Comparison of ENCODE assay signal across 28 cellular contexts in genomic region chr6:103674790-103675189, GRCh38.
DNase-seq lines count a peak whose midpoint lies in the region; ATAC-seq, FAIRE-seq and TF ChIP-seq lines count a peak whose summit lies in the region.
"Had no signal": no experiment of that assay in that cellular context is flagged by ENCODE, and none has a peak within 500 bp of the region (broad histone marks: within the 10 kb centered on the region; RNA-seq: fewer than 3 reads in every experiment).

No MANE protein-coding gene starts in this region.

- no peak overlapping the region for H3K56ac ChIP-seq in IMR-90 (ENCODE audit: extremely low read depth, insufficient read depth, low read length)

- no peak overlapping the region for H3K23ac ChIP-seq in IMR-90 (ENCODE audit: low read depth, low read length)

- FAIRE-seq in HepG2 (lab: Jason Lieb, UNC), result no peak
- FAIRE-seq: A204.1, GM12878, GM12892, GM18507 had no signal

- H3K4ac ChIP-seq in IMR-90 (ENCODE audit: low read depth, low read length), result no peak overlapping the region

- TF ChIP-seq POLR2A in HepG2 (IDR thresholded peaks at IDR 0.05; ENCODE audit: insufficient read depth in 1 of 2, low read depth in 2 of 2, low read length in 2 of 2) (no peak), right lobe of liver (IDR thresholded peaks at IDR 0.05) (no peak), IMR-90 (IDR thresholded peaks at IDR 0.05; ENCODE audit: low read depth, low read length) (no peak)

- H3K4me2 ChIP-seq in HepG2 (ENCODE audit: low read depth, low read length) (no peak overlapping the region), IMR-90 (ENCODE audit: low read depth, low read length) (no peak overlapping the region), smooth muscle cell (no peak overlapping the region)

- H3K27me3 Mint-ChIP-seq in WTC11 (ENCODE audit: low read depth), result no peaks in the 10 kb centered on the region
- H3K27me3 Mint-ChIP-seq: CD4-positive, alpha-beta memory T cell; CD4-positive, CD25-positive, alpha-beta regulatory T cell; CD8-positive, alpha-beta memory T cell had no signal

- H3K4me1 ChIP-seq in HepG2 (ENCODE audit: insufficient read depth, low read length), result no peaks in the 10 kb centered on the region
- no peaks in the 10 kb centered on the region for H3K4me1 ChIP-seq in right lobe of liver
- no peaks in the 10 kb centered on the region for H3K4me1 ChIP-seq in IMR-90 (ENCODE audit: control insufficient read depth, insufficient read depth, low read length)
- H3K4me1 ChIP-seq in smooth muscle cell (ENCODE audit: low read depth), result no peaks in the 10 kb centered on the region
- H3K4me1 ChIP-seq: BE2C had no signal

- no peak overlapping the region for H4K91ac ChIP-seq in IMR-90 (ENCODE audit: insufficient read depth, low read depth, low read length)

- CTCF ChIA-PET in HepG2 (lab: Yijun Ruan, JAX; ENCODE audit: low intra/inter-chr PET ratio, low total read pairs) (no interaction called here), IMR-90 (lab: Yijun Ruan, JAX) (no interaction called here), WTC11 (lab: Charles Lee) (no interaction called here)

- H2AFZ ChIP-seq in HepG2 (ENCODE audit: low read length) (no peak overlapping the region), IMR-90 (replicated peaks; ENCODE audit: low read length, poor library complexity) (no peak overlapping the region), smooth muscle cell (ENCODE audit: low read depth) (peak overlapping the region; percentile 83)

- BruUV-seq in HepG2 (replicated peaks; lab: Mats Ljungman, UMichigan) (no TSS peak), IMR-90 (replicated peaks; lab: Mats Ljungman, UMichigan) (no TSS peak)

- TF ChIP-seq RAD21 in HepG2 (CRISPR knock-in tag; IDR thresholded peaks at IDR 0.05), result no peak
- TF ChIP-seq RAD21 in IMR-90 (IDR thresholded peaks at IDR 0.05; ENCODE audit: low read length), result no peak

- no peak overlapping the region for H4K8ac ChIP-seq in IMR-90 (ENCODE audit: low read depth in 2 of 2, low read length in 2 of 2)

- H2BK15ac ChIP-seq in IMR-90 (ENCODE audit: low read depth, low read length), result no peak overlapping the region

- no peak overlapping the region for H2AK9ac ChIP-seq in IMR-90 (replicated peaks; ENCODE audit: low read depth, low read length, poor library complexity)

- no peak overlapping the region for H3K27ac Mint-ChIP-seq in WTC11
- H3K27ac Mint-ChIP-seq: CD14-positive monocyte; CD4-positive, CD25-positive, alpha-beta regulatory T cell; CD8-positive, alpha-beta memory T cell had no signal

- ATAC-seq in HepG2 (no peak), right lobe of liver (no peak), IMR-90 (ENCODE audit: low read depth) (no peak), WTC11 (no peak)
- ATAC-seq: GM12878 had no signal

- TF ChIP-seq EP300 in HepG2 (IDR thresholded peaks at IDR 0.05; ENCODE audit: low read depth in 2 of 2, low read length in 2 of 2), result no peak
- no peak for TF ChIP-seq EP300 in HepG2 (CRISPR knock-in tag; IDR thresholded peaks at IDR 0.05; ENCODE audit: borderline replicate concordance)

- H3K27ac ChIP-seq in HepG2 (ENCODE audit: extremely low read length, insufficient read depth, low read length), result no peak overlapping the region
- H3K27ac ChIP-seq in right lobe of liver, result no peak overlapping the region
- no peak overlapping the region for H3K27ac ChIP-seq in IMR-90 (ENCODE audit: insufficient read depth, low read length)
- H3K27ac ChIP-seq in smooth muscle cell (ENCODE audit: low read depth), result no peak overlapping the region

- H3K79me1 ChIP-seq in IMR-90 (ENCODE audit: low read depth in 1 of 2, low read length in 2 of 2), result no peaks in the 10 kb centered on the region

- H3K9me1 ChIP-seq in IMR-90 (ENCODE audit: insufficient read depth, low read length), result no peaks in the 10 kb centered on the region

- H3K9me3 Mint-ChIP-seq in WTC11, result peaks cover 16% of the 10 kb centered on the region; the same call in 1 of the 2 replicates

- no peak overlapping the region for H3K14ac ChIP-seq in IMR-90 (replicated peaks; ENCODE audit: low read depth, low read length)

- in situ Hi-C loops in HepG2 (cut with HindIII; ENCODE audit: extremely low pct_ligation_motif_present, low pct_unique_long_range_greater_than_20kb) (no loop called here), IMR-90 (cut with MboI; ENCODE audit: low sequenced_read_pairs) (no loop called here), ACHN (cut with HindIII; ENCODE audit: low pct_ligation_motif_present, low pct_unique_long_range_greater_than_20kb, low sequenced_read_pairs) (no loop called here)

- no peaks in the 10 kb centered on the region for H3K79me2 ChIP-seq in HepG2 (ENCODE audit: insufficient read depth, low read length)
- no peaks in the 10 kb centered on the region for H3K79me2 ChIP-seq in smooth muscle cell (ENCODE audit: low read depth)

- no peaks in the 10 kb centered on the region for H3K4me1 Mint-ChIP-seq in WTC11
- H3K4me1 Mint-ChIP-seq: CD14-positive monocyte; CD4-positive, CD25-positive, alpha-beta regulatory T cell had no signal

- peaks cover 12% of the 10 kb centered on the region; the same call in 1 of the 2 replicates for H3K36me3 Mint-ChIP-seq in WTC11
- H3K36me3 Mint-ChIP-seq: CD14-positive monocyte; CD4-positive, alpha-beta memory T cell; CD4-positive, CD25-positive, alpha-beta regulatory T cell; CD8-positive, alpha-beta memory T cell had no signal

- DNase-seq in HepG2 (ENCODE audit: low spot score), result no peak
- DNase-seq in right lobe of liver, result no peak
- DNase-seq in IMR-90, result no peak
- peak; percentile 33 for DNase-seq in OCI-M1 (lab: John Stamatoyannopoulos, UW)
- no peak for DNase-seq in smooth muscle cell (lab: John Stamatoyannopoulos, UW; ENCODE audit: unreplicated experiment)
- no peak for DNase-seq in ACHN
- no peak for DNase-seq in NCI-H69 (lab: John Stamatoyannopoulos, UW)
- DNase-seq in WTC11 (ENCODE audit: low spot score), result no peak
- DNase-seq: 8988T; BE2C; C1 segment of cervical spinal cord; CD4-positive, alpha-beta memory T cell; CD4-positive, CD25-positive, alpha-beta regulatory T cell; CD8-positive, alpha-beta memory T cell; COR-L47; DMS 273 treated with DMSO at 0.1 percent for 48 hours; DMS153; DMS53; DMS79; DND-41; EL; GDM1 had no signal

- dilution Hi-C loops in IMR-90 (cut with HindIII; ENCODE audit: low sequenced_read_pairs, unreplicated experiment), result no loop called here

- no peak overlapping the region for H2AK5ac ChIP-seq in IMR-90 (ENCODE audit: low read depth, low read length)

- H2BK20ac ChIP-seq in IMR-90 (ENCODE audit: low read depth, low read length), result no peak overlapping the region

- no peak overlapping the region for H3K4me3 Mint-ChIP-seq in WTC11
- H3K4me3 Mint-ChIP-seq: CD14-positive monocyte; CD4-positive, CD25-positive, alpha-beta regulatory T cell; CD8-positive, alpha-beta memory T cell had no signal

- no peak overlapping the region for H2BK5ac ChIP-seq in IMR-90 (ENCODE audit: low read depth, low read length, poor library complexity, severe bottlenecking)

- H3K9ac ChIP-seq in HepG2 (ENCODE audit: insufficient read depth, low read depth, low read length), result no peak overlapping the region
- no peak overlapping the region for H3K9ac ChIP-seq in IMR-90 (ENCODE audit: low read depth, low read length)
- no peak overlapping the region for H3K9ac ChIP-seq in smooth muscle cell (ENCODE audit: low read depth)
- H3K9ac ChIP-seq: BLaER1 had no signal

- TF ChIP-seq CTCF in HepG2 (CRISPR knock-in tag; IDR thresholded peaks at IDR 0.05) (no peak), right lobe of liver (IDR thresholded peaks at IDR 0.05) (no peak), IMR-90 (conservative IDR thresholded peaks at IDR 0.05; ENCODE audit: low read depth, low read length) (no peak), smooth muscle cell (IDR thresholded peaks at IDR 0.05; ENCODE audit: borderline replicate concordance, insufficient read depth, poor library complexity, severe bottlenecking) (no peak), WTC11 (IDR thresholded peaks at IDR 0.05) (no peak)

- H4K20me1 ChIP-seq in HepG2 (ENCODE audit: insufficient read depth, low read length) (no peaks in the 10 kb centered on the region), IMR-90 (ENCODE audit: insufficient read depth, low read length) (no peaks in the 10 kb centered on the region), smooth muscle cell (ENCODE audit: low read depth) (no peaks in the 10 kb centered on the region)
- H4K20me1 ChIP-seq: BLaER1 had no signal

- no peak overlapping the region for H4K5ac ChIP-seq in IMR-90 (ENCODE audit: low read depth, low read length)

- H2BK120ac ChIP-seq in IMR-90 (ENCODE audit: low read depth, low read length), result no peak overlapping the region

- H3K4me3 ChIP-seq in HepG2 (replicated peaks in 1 of 3; ENCODE audit: insufficient read depth in 1 of 3, low read depth in 2 of 3, low read length in 3 of 3) (no peak overlapping the region), right lobe of liver (no peak overlapping the region), IMR-90 (ENCODE audit: insufficient read depth, low read depth, low read length) (no peak overlapping the region), smooth muscle cell (no peak overlapping the region)
- H3K4me3 ChIP-seq: BLaER1, GM12878 had no signal

- POLR2A ChIA-PET in HepG2 (lab: Yijun Ruan, JAX) (no interaction called here), IMR-90 (lab: Charles Lee; ENCODE audit: unreplicated experiment) (no interaction called here), WTC11 (lab: Charles Lee) (no interaction called here)

- no peaks in the 10 kb centered on the region for H3F3A ChIP-seq in smooth muscle cell (ENCODE audit: low read depth)

- H3K18ac ChIP-seq in IMR-90 (ENCODE audit: low read depth, low read length), result no peak overlapping the region

- H3K27me3 ChIP-seq in HepG2 (ENCODE audit: control insufficient read depth in 1 of 2, insufficient read depth in 2 of 2, low read length in 2 of 2) (no peaks in the 10 kb centered on the region), right lobe of liver (no peaks in the 10 kb centered on the region), IMR-90 (ENCODE audit: control insufficient read depth, insufficient read depth, low read length) (no peaks in the 10 kb centered on the region), smooth muscle cell (ENCODE audit: low read depth) (no peaks in the 10 kb centered on the region)
- H3K27me3 ChIP-seq: BE2C, BLaER1 had no signal

- H3K36me3 ChIP-seq in HepG2 (replicated peaks in 1 of 2; ENCODE audit: control insufficient read depth in 1 of 2, insufficient read depth in 2 of 2, low read length in 2 of 2) (no peaks in the 10 kb centered on the region), right lobe of liver (no peaks in the 10 kb centered on the region), IMR-90 (ENCODE audit: control insufficient read depth, insufficient read depth, low read length) (no peaks in the 10 kb centered on the region), smooth muscle cell (ENCODE audit: low read depth) (no peaks in the 10 kb centered on the region)
- H3K36me3 ChIP-seq: BE2C, BLaER1 had no signal

- intact Hi-C loops in HepG2 (cut with micrococcal nuclease; ENCODE audit: unreplicated experiment) (no loop called here), right lobe of liver (cut with DNase I) (no loop called here), IMR-90 (cut with micrococcal nuclease) (no loop called here)

- peaks cover 5% of the 10 kb centered on the region for H3K9me3 ChIP-seq in HepG2 (ENCODE audit: low read length)
- H3K9me3 ChIP-seq in right lobe of liver, result no peaks in the 10 kb centered on the region
- H3K9me3 ChIP-seq in IMR-90 (ENCODE audit: control insufficient read depth, insufficient read depth, low read length), result peaks cover 8% of the 10 kb centered on the region
- H3K9me3 ChIP-seq in smooth muscle cell (replicated peaks; ENCODE audit: low read depth), result no peaks in the 10 kb centered on the region
- H3K9me3 ChIP-seq: BE2C had no signal
